Comparison of ENCODE assay signal across 10 cellular contexts in the genomic region with DNA sequence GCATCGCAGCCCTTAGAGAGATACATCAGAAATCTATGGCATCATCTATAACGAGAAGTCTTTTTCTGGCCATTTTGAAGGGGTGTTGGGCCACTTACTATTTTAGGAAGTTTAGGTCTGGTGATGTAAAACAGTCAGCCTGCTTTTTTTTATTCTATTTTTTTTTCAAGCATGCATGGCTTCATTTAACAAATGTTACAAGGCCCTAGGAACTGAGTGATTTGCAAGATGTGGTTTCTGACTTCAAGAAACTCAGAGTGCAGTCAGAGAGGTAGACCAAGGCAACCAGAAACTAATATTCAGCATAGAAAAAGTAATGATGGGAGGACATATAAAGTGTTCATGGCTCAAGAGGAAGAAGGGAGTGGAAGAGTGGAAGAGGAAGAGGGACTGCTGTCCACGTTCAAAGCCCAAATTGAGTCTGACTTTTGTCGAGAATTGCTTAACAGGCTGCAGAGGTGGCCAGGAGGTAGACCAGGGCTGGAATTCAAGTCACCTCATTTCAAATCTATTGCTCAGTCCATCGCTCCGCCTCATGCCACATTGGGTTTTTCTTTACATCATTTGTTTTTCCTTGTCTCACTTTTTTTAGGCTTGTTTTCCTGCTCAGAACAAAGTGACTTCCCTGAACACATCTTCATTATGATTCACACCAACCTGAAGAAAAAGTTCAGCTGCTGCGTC.
A peak's percentile ranks its signal among the peaks of the same experiment; 100 is the strongest.
DNase-seq lines count a peak whose midpoint lies in the region; ATAC-seq, FAIRE-seq and TF ChIP-seq lines count a peak whose summit lies in the region.
"Had no signal": no experiment of that assay in that cellular context is flagged by ENCODE, and none has a peak within 500 bp of the region (broad histone marks: within the 10 kb centered on the region; RNA-seq: fewer than 3 reads in every experiment).

No MANE protein-coding gene starts in this region.

- intact Hi-C loops in CD4-positive, alpha-beta memory T cell (cut with micrococcal nuclease) = loop anchor here (5.0 kb wide), 2 partner anchors 35 to 110 kb away; a partner anchor contains a TSS
- intact Hi-C loops in endothelial cell of umbilical vein (cut with micrococcal nuclease) = no loop called here

- H4K20me1 ChIP-seq in Karpas-422 (ENCODE audit: insufficient read depth, low read depth, low read length) (peaks cover 74% of the 10 kb centered on the region), endothelial cell of umbilical vein (replicated peaks; ENCODE audit: control insufficient read depth, extremely low read depth, insufficient read depth, low read length) (no peaks in the 10 kb centered on the region)

- H3K79me2 ChIP-seq in Karpas-422 (ENCODE audit: low read length) = peaks cover 95% of the 10 kb centered on the region
- peaks cover 3% of the 10 kb centered on the region for H3K79me2 ChIP-seq in endothelial cell of umbilical vein (ENCODE audit: control insufficient read depth, insufficient read depth, low read length)

- H3K9me2 ChIP-seq in Karpas-422 (replicated peaks; ENCODE audit: insufficient read depth, low read length) = no peaks in the 10 kb centered on the region

- ATAC-seq in gastroesophageal sphincter (no peak), HG03520 (IDR thresholded peaks at IDR 0.05; ENCODE audit: unreplicated experiment) (no peak)

- H3K4me3 ChIP-seq in CD4-positive, alpha-beta memory T cell (ENCODE audit: low read length in 2 of 2) = no peak overlapping the region
- H3K4me3 ChIP-seq in Karpas-422 (ENCODE audit: low read length) (peak overlapping the region; percentile 2; the same call in 1 of the 2 replicates), endothelial cell of umbilical vein (replicated peaks in 1 of 3; ENCODE audit: insufficient read depth in 1 of 3, low read depth in 1 of 3, low read length in 3 of 3) (no peak overlapping the region), tibial nerve (no peak overlapping the region), gastroesophageal sphincter (no peak overlapping the region)

- peaks cover 39% of the 10 kb centered on the region for H3K36me3 ChIP-seq in CD4-positive, alpha-beta memory T cell (ENCODE audit: insufficient read depth, low read length)
- peaks cover 87% of the 10 kb centered on the region for H3K36me3 ChIP-seq in Karpas-422 (ENCODE audit: insufficient read depth, low read length)
- H3K36me3 ChIP-seq in endothelial cell of umbilical vein (ENCODE audit: control insufficient read depth in 2 of 2, extremely low read depth in 1 of 2, insufficient read depth in 2 of 2, low read length in 2 of 2) = peaks cover 11 to 28% of the 10 kb centered on the region in 2 experiments
- peaks cover 0 to 34% (median 0%) of the 10 kb centered on the region in 3 donors for H3K36me3 ChIP-seq in tibial nerve
- H3K36me3 ChIP-seq in gastroesophageal sphincter = peaks cover 0 to 6% of the 10 kb centered on the region in 2 donors

- WGBS in tibial nerve, 2 donors = 80 to 85% methylated on average over 7 of the region's 7 CpGs
- WGBS in gastroesophageal sphincter (ENCODE audit: low coverage in 1 of 2), 2 donors = 78 to 92% methylated on average over 5 to 7 of the region's 7 CpGs

- H3K4me3 Mint-ChIP-seq in CD4-positive, alpha-beta memory T cell = peak overlapping the region; percentile 60 to 82 (median 72)

- peaks cover 65 to 91% (median 83%) of the 10 kb centered on the region in 4 donors for H3K4me1 Mint-ChIP-seq in CD4-positive, alpha-beta memory T cell

- no peak for FAIRE-seq in endothelial cell of umbilical vein (lab: Jason Lieb, UNC)
- FAIRE-seq in HTR-8/SVneo (lab: Jason Lieb, UNC) = no peak

- peaks cover 77 to 85% of the 10 kb centered on the region in 2 donors for H3K36me3 Mint-ChIP-seq in CD4-positive, alpha-beta memory T cell

- TF ChIP-seq EP300 in tibial nerve (IDR thresholded peaks at IDR 0.05) (no peak), gastroesophageal sphincter (IDR thresholded peaks at IDR 0.05) (no peak)

- no peaks in the 10 kb centered on the region for H3K9me1 ChIP-seq in endothelial cell of umbilical vein (replicated peaks; ENCODE audit: control insufficient read depth, extremely low read depth, insufficient read depth, low read length)

- no peaks in the 10 kb centered on the region for H3K9me3 ChIP-seq in CD4-positive, alpha-beta memory T cell (ENCODE audit: control insufficient read depth in 1 of 2, low read length in 2 of 2)
- H3K9me3 ChIP-seq in Karpas-422 (ENCODE audit: low read length) (no peaks in the 10 kb centered on the region), endothelial cell of umbilical vein (replicated peaks; ENCODE audit: control insufficient read depth, insufficient read depth, low read length) (no peaks in the 10 kb centered on the region), tibial nerve (no peaks in the 10 kb centered on the region), gastroesophageal sphincter (no peaks in the 10 kb centered on the region)

- no TSS peak for BruUV-seq in endothelial cell of umbilical vein (replicated peaks; lab: Mats Ljungman, UMichigan)

- no peak overlapping the region for H2AFZ ChIP-seq in Karpas-422 (ENCODE audit: low read length)
- H2AFZ ChIP-seq in endothelial cell of umbilical vein (ENCODE audit: low read depth, low read length) = no peak overlapping the region

- peak; percentile 6 for TF ChIP-seq POLR2A in GM19099 (IDR thresholded peaks at IDR 0.05; ENCODE audit: extremely low read depth, insufficient read length, low read depth)
- TF ChIP-seq POLR2A in endothelial cell of umbilical vein (IDR thresholded peaks at IDR 0.05; ENCODE audit: low read depth, low read length) = no peak
- no peak for TF ChIP-seq POLR2A in tibial nerve (IDR thresholded peaks at IDR 0.05)
- TF ChIP-seq POLR2A in gastroesophageal sphincter (IDR thresholded peaks at IDR 0.05) = no peak

- no peaks in the 10 kb centered on the region for H3K27me3 Mint-ChIP-seq in CD4-positive, alpha-beta memory T cell

- peak overlapping the region; percentile 90 to 97 (median 94) for H3K27ac Mint-ChIP-seq in CD4-positive, alpha-beta memory T cell

- H3K9me3 Mint-ChIP-seq in CD4-positive, alpha-beta memory T cell = peaks cover 0 to 4% (median 0%) of the 10 kb centered on the region in 8 donors

- H3K9ac ChIP-seq in Karpas-422 (ENCODE audit: low read length) (peak overlapping the region; percentile 5; the same call in 1 of the 2 replicates), endothelial cell of umbilical vein (replicated peaks; ENCODE audit: extremely low read depth, insufficient read depth, low read length) (no peak overlapping the region)

- peak overlapping the region; percentile 39 for H3K4me2 ChIP-seq in Karpas-422 (ENCODE audit: low read depth, low read length, poor library complexity, severe bottlenecking)
- H3K4me2 ChIP-seq in endothelial cell of umbilical vein (ENCODE audit: insufficient read depth, low read length) = peak overlapping the region; percentile 72

- peaks cover 92% of the 10 kb centered on the region for H3K4me1 ChIP-seq in CD4-positive, alpha-beta memory T cell (ENCODE audit: insufficient read depth, low read length)
- H3K4me1 ChIP-seq in Karpas-422 (ENCODE audit: low read length) (peaks cover 85% of the 10 kb centered on the region), endothelial cell of umbilical vein (ENCODE audit: control insufficient read depth, extremely low read depth, insufficient read depth, low read length) (peaks cover 41% of the 10 kb centered on the region), tibial nerve (peaks cover 0 to 37% (median 17%) of the 10 kb centered on the region in 4 donors), gastroesophageal sphincter (peaks cover 0 to 6% (median 0%) of the 10 kb centered on the region in 3 donors)

- CTCF ChIA-PET in CD4-positive, alpha-beta memory T cell (lab: Charles Lee; ENCODE audit: partially characterized antibody) = interaction anchor here (0.8 to 1.8 kb wide), 5 partner anchors 14 to 193 kb away, joined by 3 to 8 read pairs (median 7); no protein-coding TSS in a partner anchor
- CTCF ChIA-PET in endothelial cell of umbilical vein (lab: Charles Lee) = interaction anchor here (0.7 to 1.7 kb wide), 3 partner anchors 10 to 42 kb away, joined by 3 to 7 read pairs (median 3); no protein-coding TSS in a partner anchor

- no peak for TF ChIP-seq CTCF in endothelial cell of umbilical vein (IDR thresholded peaks at IDR 0.05; ENCODE audit: extremely low read depth in 1 of 2, insufficient read depth in 1 of 2, low read depth in 1 of 2, low read length in 2 of 2)
- TF ChIP-seq CTCF in tibial nerve (IDR thresholded peaks at IDR 0.05) = no peak
- no peak for TF ChIP-seq CTCF in gastroesophageal sphincter (IDR thresholded peaks at IDR 0.05)

- dilution Hi-C loops in endothelial cell of umbilical vein (cut with MboI; ENCODE audit: extremely low pct_ligation_motif_present, low sequenced_read_pairs) = no loop called here

- peak overlapping the region; percentile 59 for H3K27ac ChIP-seq in CD4-positive, alpha-beta memory T cell (ENCODE audit: low read depth, low read length)
- H3K27ac ChIP-seq in Karpas-422 (ENCODE audit: low read length) (peak overlapping the region; percentile 73), endothelial cell of umbilical vein (ENCODE audit: insufficient read depth, low read depth, low read length) (peak overlapping the region; percentile 64), tibial nerve (peak overlapping the region in 1 of 4 donors; percentile 61), gastroesophageal sphincter (no peak overlapping the region)

- no peak for DNase-seq in CD4-positive, alpha-beta memory T cell
- DNase-seq in Karpas-422 = peak; percentile 93
- no peak for DNase-seq in endothelial cell of umbilical vein (ENCODE audit: low read depth, low spot score)
- no peak for DNase-seq in tibial nerve (ENCODE audit: low spot score in 2 of 2)
- no peak for DNase-seq in HTR-8/SVneo (ENCODE audit: insufficient read length, low spot score)
- DNase-seq: NCI-H187; stimulated activated CD4-positive, alpha-beta T cell treated with anti-CD3 and anti-CD28 coated beads, Interleukin-4, amount 100 ng/mL, for 1 hour had no signal

- no peaks in the 10 kb centered on the region for H3K27me3 ChIP-seq in CD4-positive, alpha-beta memory T cell (ENCODE audit: insufficient read depth, low read length)
- H3K27me3 ChIP-seq in Karpas-422 (ENCODE audit: low read length) = no peaks in the 10 kb centered on the region
- no peaks in the 10 kb centered on the region for H3K27me3 ChIP-seq in endothelial cell of umbilical vein (ENCODE audit: control insufficient read depth in 2 of 2, insufficient read depth in 2 of 2, low read length in 2 of 2)
- no peaks in the 10 kb centered on the region for H3K27me3 ChIP-seq in tibial nerve
- no peaks in the 10 kb centered on the region for H3K27me3 ChIP-seq in gastroesophageal sphincter

- POLR2A ChIA-PET in CD4-positive, alpha-beta memory T cell (lab: Charles Lee; ENCODE audit: partially characterized antibody) = interaction anchor here (0.9 to 10.4 kb wide), 8 partner anchors 8 to 259 kb away, joined by 3 to 176 read pairs (median 6); a partner anchor contains a TSS
- POLR2A ChIA-PET in endothelial cell of umbilical vein (lab: Charles Lee) = no interaction called here

TF ChIP-seq in endothelial cell of umbilical vein, 7 proteins besides CTCF, POLR2A, EP300 and RAD21 (continues in another document):
- TF ChIP-seq GATA2 (IDR thresholded peaks at IDR 0.05; ENCODE audit: insufficient read depth, insufficient read length, low read depth, low read length) = no peak
- TF ChIP-seq FOS (IDR thresholded peaks at IDR 0.05; ENCODE audit: borderline replicate concordance, insufficient read depth, low read length) = no peak
- TF ChIP-seq EZH2 (IDR thresholded peaks at IDR 0.05; ENCODE audit: borderline replicate concordance, low read depth, low read length, severe bottlenecking) = no peak

Comparison
In these comparisons a context has a peak if more than half of its experiments do, and no peak if none do; other contexts are left out.
1. H3K27ac ChIP-seq: peak in CD4-positive, alpha-beta memory T cell (single experiment), Karpas-422 (single experiment) and endothelial cell of umbilical vein (single experiment); none in gastroesophageal sphincter (0 of 4).